ENCODE assay signal across 20 cellular contexts in genomic region chr17:1620486-1620885, GRCh38. TPM values are rescaled to one million over a fixed set of nuclear protein-coding genes. Genes with fewer than 3 reads are reported as not detected.
DNase-seq lines count a peak whose midpoint lies in the region; ATAC-seq and TF ChIP-seq lines count a peak whose summit lies in the region.
"Had no signal": no experiment of that assay in that cellular context is flagged by ENCODE, and none has a peak within 500 bp of the region (broad histone marks: within the 10 kb centered on the region; RNA-seq: fewer than 3 reads in every experiment).

No MANE protein-coding gene starts in this region.

- H2BK5ac ChIP-seq in mesenchymal stem cell (ENCODE audit: low read depth, low read length, poor library complexity, severe bottlenecking) (no peak overlapping the region), mesendoderm (ENCODE audit: low read length) (no peak overlapping the region)

- no peaks in the 10 kb centered on the region for H3K27me3 Mint-ChIP-seq in stimulated activated memory B cell treated with anti-CD40 and anti-IgM and Interleukin-4, amounts not matched to agents 10 μg/mL and 1 μg/mL and 100 μg/mL, for 72 hours

- H3K56ac ChIP-seq in mesendoderm (ENCODE audit: low read length), result no peak overlapping the region

- H3K27ac ChIP-seq in RWPE1 (peak overlapping the region; percentile 7; the same call in 1 of the 2 replicates), mesenchymal stem cell (ENCODE audit: low read length, poor library complexity, severe bottlenecking) (no peak overlapping the region), Karpas-422 (ENCODE audit: low read length) (no peak overlapping the region), mesendoderm (ENCODE audit: low read depth, low read length) (no peak overlapping the region)

- H3K4me1 ChIP-seq in mesenchymal stem cell (ENCODE audit: control insufficient read depth, insufficient read depth, low read depth, low read length), result peaks cover 15% of the 10 kb centered on the region
- peaks cover 18% of the 10 kb centered on the region for H3K4me1 ChIP-seq in Karpas-422 (ENCODE audit: low read length)
- H3K4me1 ChIP-seq in mesendoderm (ENCODE audit: control insufficient read depth, low read depth, low read length), result no peaks in the 10 kb centered on the region

- no peak for TF ChIP-seq CTCF in RWPE1 (conservative IDR thresholded peaks at IDR 0.05; ENCODE audit: low read depth)

- no peaks in the 10 kb centered on the region for H3K9me2 ChIP-seq in Karpas-422 (replicated peaks; ENCODE audit: insufficient read depth, low read length)

- H3K4me3 Mint-ChIP-seq in stimulated activated memory B cell treated with anti-CD40 and anti-IgM and Interleukin-4, amounts not matched to agents 10 μg/mL and 1 μg/mL and 100 μg/mL, for 72 hours, result no peak overlapping the region
- H3K4me3 Mint-ChIP-seq: CD8-positive, alpha-beta memory T cell; H9 had no signal

- peak overlapping the region in 1 of 2 experiments; percentile 38 for H2BK12ac ChIP-seq in mesenchymal stem cell (ENCODE audit: low read length in 2 of 2)

- H3K4me1 Mint-ChIP-seq in stimulated activated memory B cell treated with anti-CD40 and anti-IgM and Interleukin-4, amounts not matched to agents 10 μg/mL and 1 μg/mL and 100 μg/mL, for 72 hours, result peaks cover 34% of the 10 kb centered on the region
- H3K4me1 Mint-ChIP-seq: CD8-positive, alpha-beta memory T cell had no signal

- no peak overlapping the region for H2AFZ ChIP-seq in mesenchymal stem cell (ENCODE audit: low read depth, low read length)
- no peak overlapping the region for H2AFZ ChIP-seq in Karpas-422 (ENCODE audit: low read length)

- H3K4me2 ChIP-seq in mesenchymal stem cell (ENCODE audit: low read length, poor library complexity, severe bottlenecking) (no peak overlapping the region), Karpas-422 (ENCODE audit: low read depth, low read length, poor library complexity, severe bottlenecking) (no peak overlapping the region), mesendoderm (ENCODE audit: low read length) (no peak overlapping the region)

- H3K9me3 ChIP-seq in mesenchymal stem cell (ENCODE audit: control insufficient read depth, low read length) (no peaks in the 10 kb centered on the region), Karpas-422 (ENCODE audit: low read length) (no peaks in the 10 kb centered on the region)

- CTCF ChIA-PET in RWPE1 (lab: Yijun Ruan, JAX), result no interaction called here

- no peaks in the 10 kb centered on the region for H4K20me1 ChIP-seq in Karpas-422 (ENCODE audit: insufficient read depth, low read depth, low read length)

- H3K4ac ChIP-seq in mesenchymal stem cell (ENCODE audit: low read depth in 1 of 2, low read length in 2 of 2) (no peak overlapping the region), mesendoderm (ENCODE audit: low read depth, low read length) (no peak overlapping the region)

- peak overlapping the region; percentile 42 for H2BK120ac ChIP-seq in mesenchymal stem cell (ENCODE audit: low read depth, low read length)
- no peak overlapping the region for H2BK120ac ChIP-seq in mesendoderm (ENCODE audit: low read depth, low read length)

- H4K5ac ChIP-seq in mesendoderm (ENCODE audit: low read length), result no peak overlapping the region

- H4K8ac ChIP-seq in mesenchymal stem cell (ENCODE audit: low read length) (peak overlapping the region; percentile 8), mesendoderm (ENCODE audit: low read depth, low read length) (no peak overlapping the region)

- H3K9ac ChIP-seq in mesenchymal stem cell (ENCODE audit: low read length), result no peak overlapping the region
- no peak overlapping the region for H3K9ac ChIP-seq in Karpas-422 (ENCODE audit: low read length)
- no peak overlapping the region for H3K9ac ChIP-seq in mesendoderm (ENCODE audit: low read length)

- peak; percentile 88 for DNase-seq in ELF-1 (ENCODE audit: low read depth, low spot score)
- no peak for DNase-seq in RWPE1 (ENCODE audit: low spot score)
- no peak for DNase-seq in mesenchymal stem cell
- DNase-seq in Karpas-422, result no peak
- no peak for DNase-seq in mesendoderm
- no peak for DNase-seq in SKM-1 treated with dmso at 0.1 percent for 144 hours (lab: John Stamatoyannopoulos, UW; ENCODE audit: unreplicated experiment)
- DNase-seq: C1 segment of cervical spinal cord; CD8-positive, alpha-beta memory T cell; GF-D8; H9; NCI-H1417; NCI-H1694 treated with DMSO at 0.1 percent for 48 hours; NCI-H2081 treated with DMSO at 0.1 percent for 48 hours; NCI-H2171 treated with DMSO at 0.1 percent for 48 hours; NCI-H446 treated with DMSO at 0.1 percent for 48 hours; NCI-H526 treated with DMSO at 0.1 percent for 48 hours; OCI-M1; Right ventricle myocardium superior; SW 1271 had no signal

- no peak overlapping the region for H3K14ac ChIP-seq in mesenchymal stem cell (ENCODE audit: low read length in 2 of 2)

- peaks cover 3 to 11% of the 10 kb centered on the region in 2 experiments for H3K36me3 ChIP-seq in mesenchymal stem cell (ENCODE audit: control insufficient read depth in 1 of 2, insufficient read depth in 2 of 2, low read depth in 1 of 2, low read length in 2 of 2)
- no peaks in the 10 kb centered on the region for H3K36me3 ChIP-seq in Karpas-422 (ENCODE audit: insufficient read depth, low read length)
- no peaks in the 10 kb centered on the region for H3K36me3 ChIP-seq in mesendoderm (ENCODE audit: control insufficient read depth, insufficient read depth, low read length)

- peak overlapping the region; percentile 76 for H2BK15ac ChIP-seq in mesenchymal stem cell (ENCODE audit: low read depth, poor library complexity, severe bottlenecking)
- no peak overlapping the region for H2BK15ac ChIP-seq in mesendoderm (replicated peaks; ENCODE audit: low read depth)

- H3K27me3 ChIP-seq in mesenchymal stem cell (ENCODE audit: control insufficient read depth in 1 of 2, insufficient read depth in 1 of 2, low read length in 2 of 2) (peaks cover 0 to under 1% of the 10 kb centered on the region in 2 experiments), Karpas-422 (ENCODE audit: low read length) (no peaks in the 10 kb centered on the region), mesendoderm (ENCODE audit: insufficient read depth, low read length, poor library complexity) (no peaks in the 10 kb centered on the region)

- POLR2A ChIA-PET in RWPE1 (lab: Yijun Ruan, JAX; ENCODE audit: low non-redundant PET), result no interaction called here

- H3K27ac Mint-ChIP-seq in stimulated activated memory B cell treated with anti-CD40 and anti-IgM and Interleukin-4, amounts not matched to agents 10 μg/mL and 1 μg/mL and 100 μg/mL, for 72 hours, result peak overlapping the region; percentile 58

- peaks cover 76% of the 10 kb centered on the region for H3K36me3 Mint-ChIP-seq in stimulated activated memory B cell treated with anti-CD40 and anti-IgM and Interleukin-4, amounts not matched to agents 10 μg/mL and 1 μg/mL and 100 μg/mL, for 72 hours
- H3K36me3 Mint-ChIP-seq: CD8-positive, alpha-beta memory T cell had no signal

- H3K4me3 ChIP-seq in mesenchymal stem cell (ENCODE audit: insufficient read depth in 1 of 2, low read depth in 1 of 2, low read length in 2 of 2), result no peak overlapping the region
- no peak overlapping the region for H3K4me3 ChIP-seq in Karpas-422 (ENCODE audit: low read length)
- no peak overlapping the region for H3K4me3 ChIP-seq in mesendoderm (ENCODE audit: low read length)

- no peak overlapping the region for H2AK5ac ChIP-seq in mesenchymal stem cell (ENCODE audit: low read length, severe bottlenecking)
- H2AK5ac ChIP-seq in mesendoderm (ENCODE audit: low read length), result no peak overlapping the region

- H3K79me1 ChIP-seq in mesenchymal stem cell (replicated peaks; ENCODE audit: low read length, poor library complexity, severe bottlenecking) (peaks cover 5% of the 10 kb centered on the region), mesendoderm (ENCODE audit: low read length) (no peaks in the 10 kb centered on the region)

- WGBS in mesenchymal stem cell, result 82% methylated on average over 13 of the region's 13 CpGs
- WGBS in mesendoderm (ENCODE audit: extremely low coverage, insufficient coverage, low lambda C conversion rate), result no CpG with 5 or more reads among the region's 13 CpGs

- H3K18ac ChIP-seq in mesenchymal stem cell (ENCODE audit: low read depth in 1 of 2, low read length in 2 of 2) (no peak overlapping the region), mesendoderm (ENCODE audit: low read length) (no peak overlapping the region)

- peak overlapping the region; percentile 64 for H4K91ac ChIP-seq in mesenchymal stem cell (ENCODE audit: low read length)

- H3K9me3 Mint-ChIP-seq in stimulated activated memory B cell treated with anti-CD40 and anti-IgM and Interleukin-4, amounts not matched to agents 10 μg/mL and 1 μg/mL and 100 μg/mL, for 72 hours, result no peaks in the 10 kb centered on the region
- H3K9me3 Mint-ChIP-seq: CD8-positive, alpha-beta memory T cell; H9 had no signal

- H3K23ac ChIP-seq in mesenchymal stem cell (ENCODE audit: low read length in 2 of 2) (no peak overlapping the region), mesendoderm (ENCODE audit: low read length) (no peak overlapping the region)

- H3K79me2 ChIP-seq in Karpas-422 (ENCODE audit: low read length), result no peaks in the 10 kb centered on the region
- no peaks in the 10 kb centered on the region for H3K79me2 ChIP-seq in mesendoderm (ENCODE audit: control insufficient read depth, insufficient read depth, low read length)

- ATAC-seq in stimulated activated memory B cell treated with anti-CD40 and anti-IgM and Interleukin-4, amounts not matched to agents 10 μg/mL and 1 μg/mL and 100 μg/mL, for 72 hours, result no peak

RNA-seq across cellular contexts. Expression of gene SLC43A2, which starts 8.1 kb away (rescaled TPM):
- polyA plus RNA-seq in mesenchymal stem cell (2013, experiment 1 of 2), result 14.0 TPM
- 13.3 TPM for polyA plus RNA-seq in mesenchymal stem cell (2013, experiment 2 of 2)
- 10.0 and 10.8 TPM in 2 replicates for total RNA-seq in Karpas-422 (2014; rRNA removed; shearing (Covaris generic); ENCODE audit: low replicate concordance)
- polyA plus RNA-seq in mesendoderm (2013, experiment 1 of 2), result 6.4 TPM
- 7.3 TPM for polyA plus RNA-seq in mesendoderm (2013, experiment 2 of 2)

RNA-seq across cellular contexts. Expression of gene SCARF1, which starts 25.0 kb away (rescaled TPM):
- 3.0 TPM for polyA plus RNA-seq in mesenchymal stem cell (2013, experiment 1 of 2)
- 3.3 TPM for polyA plus RNA-seq in mesenchymal stem cell (2013, experiment 2 of 2)
- total RNA-seq in Karpas-422 (2014; rRNA removed; shearing (Covaris generic); ENCODE audit: low replicate concordance), result 0.18 TPM in 1 of 2 replicates, not detected in the other
- 0.97 TPM for polyA plus RNA-seq in mesendoderm (2013, experiment 1 of 2)
- 1.1 TPM for polyA plus RNA-seq in mesendoderm (2013, experiment 2 of 2)

RNA-seq across cellular contexts. Expression of gene RILP, which starts 29.2 kb away (rescaled TPM):
- 10.4 TPM for polyA plus RNA-seq in mesenchymal stem cell (2013, experiment 1 of 2)
- 10.6 TPM for polyA plus RNA-seq in mesenchymal stem cell (2013, experiment 2 of 2)
- total RNA-seq in Karpas-422 (2014; rRNA removed; shearing (Covaris generic); ENCODE audit: low replicate concordance), result 1.7 TPM in 1 of 2 replicates, not detected in the other
- polyA plus RNA-seq in mesendoderm (2013, experiment 1 of 2), result 8.7 TPM
- 8.5 TPM for polyA plus RNA-seq in mesendoderm (2013, experiment 2 of 2)

RNA-seq across cellular contexts. Expression of gene PITPNA, which starts 57.9 kb away (rescaled TPM):
- polyA plus RNA-seq in mesenchymal stem cell (2013, experiment 1 of 2), result 71.7 TPM
- 78.4 TPM for polyA plus RNA-seq in mesenchymal stem cell (2013, experiment 2 of 2)
- total RNA-seq in Karpas-422 (2014; rRNA removed; shearing (Covaris generic); ENCODE audit: low replicate concordance), result 26.2 and 28.9 TPM in 2 replicates
- polyA plus RNA-seq in mesendoderm (2013, experiment 1 of 2), result 51.5 TPM
- 53.0 TPM for polyA plus RNA-seq in mesendoderm (2013, experiment 2 of 2)
